In genomic region chr1:53140451-53140850, GRCh38 we compare ENCODE assay signal across 20 cellular contexts. TPM values are rescaled to one million over a fixed set of nuclear protein-coding genes. Genes with fewer than 3 reads are reported as not detected.
A peak's percentile ranks its signal among the peaks of the same experiment; 100 is the strongest.
DNase-seq lines count a peak whose midpoint lies in the region; TF ChIP-seq lines count a peak whose summit lies in the region.
"Had no signal": no experiment of that assay in that cellular context is flagged by ENCODE, and none has a peak within 500 bp of the region (broad histone marks: within the 10 kb centered on the region; RNA-seq: fewer than 3 reads in every experiment).

No MANE protein-coding gene starts in this region.

- intact Hi-C loops in left ventricle myocardium inferior (cut with micrococcal nuclease), result no loop called here
- intact Hi-C loops in cardiac septum (cut with DNase I), result no loop called here
- intact Hi-C loops in dorsolateral prefrontal cortex (cut with DNase I), result no loop called here
- intact Hi-C loops in uterus (cut with DNase I; ENCODE audit: low total_unique reads), result no loop called here
- intact Hi-C loops in OCI-LY7 (cut with micrococcal nuclease; ENCODE audit: unreplicated experiment), result no loop called here

- CTCF ChIA-PET in OCI-LY7 (lab: Charles Lee; ENCODE audit: unreplicated experiment) (no interaction called here), SK-N-SH (lab: Yijun Ruan, JAX) (no interaction called here)

- no TSS peak for BruUV-seq in OCI-LY7 (replicated peaks; lab: Mats Ljungman, UMichigan)

- H3K9me2 ChIP-seq in OCI-LY7 (ENCODE audit: insufficient read depth, low read length) (no peaks in the 10 kb centered on the region), SK-N-SH (no peaks in the 10 kb centered on the region)

- TF ChIP-seq POLR2A in uterus (IDR thresholded peaks at IDR 0.05), result no peak

- TF ChIP-seq CTCF in left ventricle myocardium inferior (IDR thresholded peaks at IDR 0.05; ENCODE audit: borderline replicate concordance), result no peak
- TF ChIP-seq CTCF in dorsolateral prefrontal cortex (IDR thresholded peaks at IDR 0.05 in 54 of 56, conservative IDR thresholded peaks at IDR 0.05 in 2 of 56; ENCODE audit: low read depth in 1 of 56, partially characterized antibody in 56 of 56), result no peak
- no peak for TF ChIP-seq CTCF in mesothelial cell of epicardium (IDR thresholded peaks at IDR 0.05; ENCODE audit: unreplicated experiment)
- no peak for TF ChIP-seq CTCF in uterus (IDR thresholded peaks at IDR 0.05)
- no peak for TF ChIP-seq CTCF in OCI-LY7 (conservative IDR thresholded peaks at IDR 0.05; ENCODE audit: low read length)
- no peak for TF ChIP-seq CTCF in SK-N-SH (IDR thresholded peaks at IDR 0.05)

- H3K27me3 ChIP-seq in left ventricle myocardium inferior (ENCODE audit: low read depth) (no peaks in the 10 kb centered on the region), dorsolateral prefrontal cortex (no peaks in the 10 kb centered on the region), uterus (no peaks in the 10 kb centered on the region), SK-N-SH (ENCODE audit: insufficient read depth) (no peaks in the 10 kb centered on the region)
- H3K27me3 ChIP-seq: body of pancreas had no signal

- H4K20me1 ChIP-seq in OCI-LY7 (ENCODE audit: insufficient read depth, low read length), result no peaks in the 10 kb centered on the region
- H4K20me1 ChIP-seq in SK-N-SH (ENCODE audit: insufficient read depth), result no peaks in the 10 kb centered on the region

- H3K4me1 ChIP-seq in left ventricle myocardium inferior (peaks cover 12% of the 10 kb centered on the region), uterus (no peaks in the 10 kb centered on the region), OCI-LY7 (ENCODE audit: insufficient read depth, low read length, poor library complexity, severe bottlenecking) (no peaks in the 10 kb centered on the region), SK-N-SH (ENCODE audit: control insufficient read depth in 1 of 2, insufficient read depth in 2 of 2, low read depth in 1 of 2, low read length in 1 of 2) (peaks cover 5 to 7% of the 10 kb centered on the region in 2 experiments; a peak in 3 of 4 replicates)

- no peaks in the 10 kb centered on the region for H3K27me3 Mint-ChIP-seq in mesothelial cell of epicardium (ENCODE audit: low read depth)
- H3K27me3 Mint-ChIP-seq: stimulated activated naive CD8-positive, alpha-beta T cell treated with anti-CD3 and anti-CD28 coated beads, Interleukin-15, amount 100 ng/mL, for 72 hours had no signal

- TF ChIP-seq RAD21 in SK-N-SH (IDR thresholded peaks at IDR 0.05; ENCODE audit: low read length), result no peak

- H3K27ac ChIP-seq in left ventricle myocardium inferior (replicated peaks) (peak overlapping the region; percentile 28), dorsolateral prefrontal cortex (peak overlapping the region in 35 of 59 donors; percentile 4 to 83 (median 53)), uterus (peak overlapping the region; percentile 55 to 80), OCI-LY7 (ENCODE audit: low read depth, low read length, poor library complexity, severe bottlenecking) (no peak overlapping the region), SK-N-SH (ENCODE audit: low read depth in 2 of 2, low read length in 1 of 2) (peak overlapping the region in 1 of 2 experiments; percentile 10; a peak in 1 of 4 replicates)
- H3K27ac ChIP-seq: body of pancreas had no signal

- H3K4me3 ChIP-seq in left ventricle myocardium inferior (no peak overlapping the region), dorsolateral prefrontal cortex (no peak overlapping the region), uterus (no peak overlapping the region), OCI-LY7 (ENCODE audit: low read depth, low read length, poor library complexity, severe bottlenecking) (no peak overlapping the region), SK-N-SH (ENCODE audit: low read depth in 2 of 2, low read length in 1 of 2) (no peak overlapping the region)
- H3K4me3 ChIP-seq: body of pancreas had no signal

- no peaks in the 10 kb centered on the region for H3F3A ChIP-seq in SK-N-SH (replicated peaks; ENCODE audit: insufficient read depth)

- H3K9me3 Mint-ChIP-seq in mesothelial cell of epicardium, result peaks cover 11% of the 10 kb centered on the region

- H3K27ac Mint-ChIP-seq in mesothelial cell of epicardium, result peak overlapping the region; percentile 18
- H3K27ac Mint-ChIP-seq: activated naive CD4-positive, alpha-beta T cell treated with anti-CD3 and anti-CD28 coated beads, Interleukin-2, amount 50 U/mL, for 72 hours; stimulated activated naive CD8-positive, alpha-beta T cell treated with anti-CD3 and anti-CD28 coated beads, Interleukin-15, amount 100 ng/mL, for 72 hours had no signal

- H3K4me1 Mint-ChIP-seq in mesothelial cell of epicardium, result peaks cover 11% of the 10 kb centered on the region
- H3K4me1 Mint-ChIP-seq: stimulated activated naive CD8-positive, alpha-beta T cell treated with anti-CD3 and anti-CD28 coated beads, Interleukin-15, amount 100 ng/mL, for 72 hours had no signal

- H3K36me3 ChIP-seq in left ventricle myocardium inferior (no peaks in the 10 kb centered on the region), uterus (no peaks in the 10 kb centered on the region), OCI-LY7 (ENCODE audit: insufficient read depth, low read length) (no peaks in the 10 kb centered on the region), SK-N-SH (replicated peaks in 1 of 2; ENCODE audit: control insufficient read depth in 1 of 2, insufficient read depth in 2 of 2, low read length in 1 of 2) (no peaks in the 10 kb centered on the region)

- H3K9me3 ChIP-seq in left ventricle myocardium inferior (replicated peaks) (peaks cover 8% of the 10 kb centered on the region), uterus (no peaks in the 10 kb centered on the region), OCI-LY7 (ENCODE audit: low read length) (peaks cover 12% of the 10 kb centered on the region; the same call in 1 of the 2 replicates), SK-N-SH (peaks cover 7% of the 10 kb centered on the region; the same call in 1 of the 2 replicates)
- H3K9me3 ChIP-seq: body of pancreas had no signal

- no peaks in the 10 kb centered on the region for H3K79me2 ChIP-seq in OCI-LY7 (ENCODE audit: insufficient read depth, low read depth, low read length)
- no peaks in the 10 kb centered on the region for H3K79me2 ChIP-seq in SK-N-SH (ENCODE audit: insufficient read depth)

- H3K4me3 Mint-ChIP-seq in mesothelial cell of epicardium, result no peak overlapping the region
- H3K4me3 Mint-ChIP-seq: stimulated activated naive CD8-positive, alpha-beta T cell treated with anti-CD3 and anti-CD28 coated beads, Interleukin-15, amount 100 ng/mL, for 72 hours had no signal

- H3K36me3 Mint-ChIP-seq in mesothelial cell of epicardium, result peaks cover 5% of the 10 kb centered on the region

- H3K9ac ChIP-seq in SK-N-SH, result no peak overlapping the region

- DNase-seq in left ventricle myocardium inferior, result no peak
- no peak for DNase-seq in cardiac septum (ENCODE audit: low spot score)
- DNase-seq in dorsolateral prefrontal cortex, result no peak
- DNase-seq in mesothelial cell of epicardium (ENCODE audit: low spot score in 2 of 2, unreplicated experiment in 2 of 2), result no peak
- DNase-seq in uterus, result no peak
- no peak for DNase-seq in OCI-LY7 (ENCODE audit: low spot score)
- no peak for DNase-seq in stimulated activated CD4-positive, alpha-beta T cell treated with anti-CD3 and anti-CD28 coated beads, Interleukin-15, amount 100 ng/mL, for 24 hours
- no peak for DNase-seq in SK-N-SH
- DNase-seq: activated CD4-positive, CD25-positive, alpha-beta regulatory T cell treated with anti-CD3 and anti-CD28 coated beads, Interleukin-2, amount 50 U/mL, for 72 hours; body of pancreas; GDM1; NCI-H1417 treated with DMSO at 0.1 percent for 48 hours; occipital lobe; stimulated activated CD4-positive, alpha-beta T cell treated with anti-CD3 and anti-CD28 coated beads, Interleukin-4, amount 100 ng/mL, for 1 hour; stimulated activated naive CD8-positive, alpha-beta T cell treated with anti-CD3 and anti-CD28 coated beads, Interleukin-15, amount 100 ng/mL, for 72 hours had no signal

- TF ChIP-seq EP300 in SK-N-SH (IDR thresholded peaks at IDR 0.05; ENCODE audit: borderline replicate concordance in 1 of 2, low read depth in 1 of 2, low read length in 1 of 2), result no peak

- POLR2A ChIA-PET in OCI-LY7 (lab: Charles Lee), result no interaction called here
- POLR2A ChIA-PET in SK-N-SH (lab: Yijun Ruan, JAX), result no interaction called here

- 71% methylated on average over 3 of the region's 3 CpGs for WGBS in SK-N-SH (ENCODE audit: low lambda C conversion rate)

- H2AFZ ChIP-seq in OCI-LY7 (ENCODE audit: low read length) (no peak overlapping the region), SK-N-SH (ENCODE audit: low read depth) (no peak overlapping the region)

- H3K4me2 ChIP-seq in OCI-LY7 (ENCODE audit: low read length) (no peak overlapping the region), SK-N-SH (no peak overlapping the region)

TF ChIP-seq in SK-N-SH, 30 proteins besides CTCF, POLR2A, EP300 and RAD21 (continues in another document):
- TF ChIP-seq POLR2AphosphoS5 (IDR thresholded peaks at IDR 0.05; ENCODE audit: low read depth, low read length) (no peak), TAF1 (IDR thresholded peaks at IDR 0.05; ENCODE audit: borderline replicate concordance, low read depth, low read length) (no peak), RCOR1 (IDR thresholded peaks at IDR 0.05; ENCODE audit: low read length) (no peak), ELF1 (IDR thresholded peaks at IDR 0.05) (no peak)

RNA-seq across cellular contexts. Expression of gene SLC1A7, which starts 2.0 kb away (rescaled TPM):
- 0.44 TPM for total RNA-seq in left ventricle myocardium inferior
- 0.43 TPM for total RNA-seq in cardiac septum
- total RNA-seq in dorsolateral prefrontal cortex, result 10 to 100 TPM in 2 of 120 experiments, 1 to 10 TPM in 51, under 1 TPM in 36, not detected in 31; 0.16 to 18.5 (median 1.2) TPM
- total RNA-seq in mesothelial cell of epicardium, result 0.09 TPM in 1 of 3 replicates, not detected in the others
- under 1 TPM in 1 of 4 donors, not detected in 3; 0.24 TPM for total RNA-seq in uterus
- total RNA-seq in OCI-LY7 (2014; rRNA removed; shearing (Covaris generic)), result not detected in 2 replicates
- not detected in 2 replicates for total RNA-seq in OCI-LY7 (2022)
- polyA plus RNA-seq in SK-N-SH (2012; rRNA removed), result not detected in 2 replicates
- not detected in 2 replicates for polyA plus RNA-seq in SK-N-SH (2012; cell fraction: cytosol; rRNA removed)
- polyA plus RNA-seq in SK-N-SH (2012; cell fraction: nucleus; rRNA removed), result 0.02 and 0.04 TPM in 2 replicates
- total RNA-seq: activated CD8-positive, alpha-beta memory T cell treated with anti-CD3 and anti-CD28 coated beads for 36 hours; activated naive CD4-positive, alpha-beta T cell treated with anti-CD3 and anti-CD28 coated beads, Interleukin-2, amount 50 U/mL, for 72 hours; body of pancreas; dermis blood vessel endothelial cell; H1; occipital lobe; skeletal muscle tissue had no signal
- polyA plus RNA-seq: H1 had no signal

RNA-seq across cellular contexts. Expression of gene CPT2, which starts 56.2 kb away (rescaled TPM):
- total RNA-seq in left ventricle myocardium inferior (31.7 TPM), cardiac septum (20.4 TPM), dorsolateral prefrontal cortex (10 to 100 TPM in 72 of 120 experiments, 1 to 10 TPM in 48; 4.3 to 20.0 (median 10.7) TPM), mesothelial cell of epicardium (15.1 to 16.6 TPM (median 15.5 TPM) in 3 replicates), uterus (10 to 100 TPM in 2 of 4 donors, 1 to 10 TPM in 2; 2.4 to 83.3 (median 10.2) TPM), OCI-LY7 (2022) (24.7 and 26.6 TPM in 2 replicates)
- 14.3 and 19.9 TPM in 2 replicates for total RNA-seq in OCI-LY7 (2014; rRNA removed; shearing (Covaris generic))
- polyA plus RNA-seq in SK-N-SH (2012; rRNA removed), result 18.6 and 21.3 TPM in 2 replicates
- polyA plus RNA-seq in SK-N-SH (2012; cell fraction: cytosol; rRNA removed), result 14.1 and 18.5 TPM in 2 replicates
- polyA plus RNA-seq in SK-N-SH (2012; cell fraction: nucleus; rRNA removed), result 7.5 and 10.6 TPM in 2 replicates
